ENCODE assay signal across 8 cellular contexts in the genomic region with DNA sequence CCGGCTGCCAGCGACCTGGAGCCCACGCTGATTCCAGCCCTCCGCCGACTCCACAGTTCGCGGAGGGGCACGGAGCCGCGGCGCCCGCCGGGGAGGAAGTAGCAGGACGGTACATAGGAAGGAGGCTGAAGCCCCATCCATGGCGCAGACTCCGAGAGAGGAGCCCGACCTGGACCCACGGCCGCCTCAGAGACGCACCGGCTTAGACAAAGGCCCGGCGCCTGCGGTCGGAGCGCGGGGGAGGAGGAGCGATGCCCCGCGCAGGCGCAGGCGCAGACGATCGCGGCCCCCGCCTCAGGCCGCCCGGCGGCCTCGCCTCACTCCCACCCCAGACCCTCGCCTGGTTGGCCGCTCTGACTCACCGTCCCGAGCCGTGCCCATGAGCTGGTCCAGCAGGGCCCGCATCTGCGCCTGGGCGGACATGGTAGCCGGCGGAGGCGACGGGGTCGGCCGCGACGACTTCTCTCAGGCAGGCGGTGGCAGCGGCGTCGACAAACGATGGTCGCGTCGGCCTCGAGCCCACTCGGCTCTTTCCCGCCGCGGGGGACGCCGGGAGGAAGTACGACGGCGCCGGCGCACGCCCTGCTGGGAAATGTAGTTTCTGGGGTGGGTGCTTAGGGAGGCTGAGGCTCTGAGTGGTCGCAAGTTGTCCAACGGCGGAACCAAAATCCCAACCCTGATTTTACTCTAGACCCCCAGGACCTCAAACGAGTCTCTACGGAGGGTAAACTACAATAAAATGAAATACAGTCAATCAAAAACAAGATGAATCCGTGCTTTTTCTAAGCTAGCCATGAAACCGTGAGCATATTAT. TPM values are rescaled to one million over a fixed set of nuclear protein-coding genes. Genes with fewer than 3 reads are reported as not detected.
DNase-seq lines count a peak whose midpoint lies in the region; ATAC-seq lines count a peak whose summit lies in the region.

A gene with protein sequence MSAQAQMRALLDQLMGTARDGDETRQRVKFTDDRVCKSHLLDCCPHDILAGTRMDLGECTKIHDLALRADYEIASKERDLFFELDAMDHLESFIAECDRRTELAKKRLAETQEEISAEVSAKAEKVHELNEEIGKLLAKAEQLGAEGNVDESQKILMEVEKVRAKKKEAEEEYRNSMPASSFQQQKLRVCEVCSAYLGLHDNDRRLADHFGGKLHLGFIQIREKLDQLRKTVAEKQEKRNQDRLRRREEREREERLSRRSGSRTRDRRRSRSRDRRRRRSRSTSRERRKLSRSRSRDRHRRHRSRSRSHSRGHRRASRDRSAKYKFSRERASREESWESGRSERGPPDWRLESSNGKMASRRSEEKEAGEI (minus strand): TSS at position 533 of the 814 bp plus-strand sequence. CDS start 110 bp downstream, at position 423.

- peak within 1 kb of the TSS; percentile 87 to 97 (median 96) for H3K27ac Mint-ChIP-seq in CD8-positive, alpha-beta memory T cell
- H3K27ac Mint-ChIP-seq in effector memory CD8-positive, alpha-beta T cell, result peak within 1 kb of the TSS; percentile 93 to 94
- H3K27ac Mint-ChIP-seq in memory B cell, result peak within 1 kb of the TSS; percentile 93

- H3K27me3 Mint-ChIP-seq in CD8-positive, alpha-beta memory T cell, result no peaks in the 10 kb centered on the region
- no peaks in the 10 kb centered on the region for H3K27me3 Mint-ChIP-seq in effector memory CD8-positive, alpha-beta T cell
- no peaks in the 10 kb centered on the region for H3K27me3 Mint-ChIP-seq in memory B cell

- peaks cover 5 to 42% (median 7%) of the 10 kb centered on the region in 3 donors for H3K36me3 Mint-ChIP-seq in CD8-positive, alpha-beta memory T cell
- peaks cover 58% of the 10 kb centered on the region for H3K36me3 Mint-ChIP-seq in effector memory CD8-positive, alpha-beta T cell (ENCODE audit: insufficient read depth)
- H3K36me3 Mint-ChIP-seq in memory B cell, result peaks cover 5% of the 10 kb centered on the region

- H3K9me3 ChIP-seq in CD8-positive, alpha-beta memory T cell (ENCODE audit: low read length), result no peaks in the 10 kb centered on the region

- peaks cover 29 to 39% (median 39%) of the 10 kb centered on the region in 3 donors for H3K4me1 Mint-ChIP-seq in CD8-positive, alpha-beta memory T cell
- peaks cover 13 to 14% of the 10 kb centered on the region in 2 donors for H3K4me1 Mint-ChIP-seq in effector memory CD8-positive, alpha-beta T cell (ENCODE audit: low read depth in 2 of 2)
- H3K4me1 Mint-ChIP-seq in memory B cell, result peaks cover 16% of the 10 kb centered on the region

- H3K4me3 Mint-ChIP-seq in CD8-positive, alpha-beta memory T cell, result peak within 1 kb of the TSS; percentile 86 to 95 (median 89)
- peak within 1 kb of the TSS; percentile 86 to 87 for H3K4me3 Mint-ChIP-seq in effector memory CD8-positive, alpha-beta T cell
- H3K4me3 Mint-ChIP-seq in memory B cell, result peak within 1 kb of the TSS; percentile 91

- H3K4me3 ChIP-seq in CD8-positive, alpha-beta memory T cell (ENCODE audit: low read length), result peak within 1 kb of the TSS; percentile 78

- peak; percentile 78 to 90 (median 84) for DNase-seq in CD8-positive, alpha-beta memory T cell
- DNase-seq in HT-29 (ENCODE audit: low spot score) (peak; percentile 84), NOMO-1 treated with DMSO at 0.1 percent for 48 hours (lab: John Stamatoyannopoulos, UW; ENCODE audit: unreplicated experiment) (peak; percentile 62), memory B cell (ENCODE audit: low spot score in 2 of 2) (peak; percentile 80 to 89)
- DNase-seq in activated CD8-positive, alpha-beta memory T cell treated with anti-CD3 and anti-CD28 coated beads for 48 hours (ENCODE audit: low read depth in 2 of 3, low spot score in 2 of 3), result peak; percentile 75 to 89 (median 80)
- peak; percentile 78 to 85 (median 80) for DNase-seq in effector memory CD8-positive, alpha-beta T cell
- DNase-seq in stimulated activated CD8-positive, alpha-beta memory T cell treated with anti-CD3 and anti-CD28 coated beads, Interleukin-12 subunit alpha, Interleukin-12 subunit beta, amount 100 ng/mL, for 24 hours (ENCODE audit: extremely low read depth), result peak; percentile 72

- CTCF ChIA-PET in CD8-positive, alpha-beta memory T cell (lab: Charles Lee), result interaction anchor here (0.8 to 3.3 kb wide), 6 partner anchors 13 to 172 kb away, joined by 3 to 11 read pairs (median 4); a partner anchor contains a TSS

- peaks cover 24% of the 10 kb centered on the region for H3K36me3 ChIP-seq in CD8-positive, alpha-beta memory T cell (ENCODE audit: insufficient read depth, low read length)

- H3K27ac ChIP-seq in CD8-positive, alpha-beta memory T cell (ENCODE audit: low read depth, low read length), result peak within 1 kb of the TSS; percentile 95

- H3K27me3 ChIP-seq in CD8-positive, alpha-beta memory T cell (ENCODE audit: insufficient read depth, low read length, poor library complexity, severe bottlenecking), result no peaks in the 10 kb centered on the region

- ATAC-seq in GM19468 (IDR thresholded peaks at IDR 0.05; ENCODE audit: extremely low read depth, unreplicated experiment) (peak; percentile 51), memory B cell (ENCODE audit: low read depth) (peak; percentile 91)
- peak; percentile 89 for ATAC-seq in effector memory CD8-positive, alpha-beta T cell (replicated peaks)

- H3K4me1 ChIP-seq in CD8-positive, alpha-beta memory T cell (ENCODE audit: insufficient read depth, low read length), result peaks cover 25% of the 10 kb centered on the region

- no peaks in the 10 kb centered on the region for H3K9me3 Mint-ChIP-seq in CD8-positive, alpha-beta memory T cell
- no peaks in the 10 kb centered on the region for H3K9me3 Mint-ChIP-seq in effector memory CD8-positive, alpha-beta T cell
- no peaks in the 10 kb centered on the region for H3K9me3 Mint-ChIP-seq in memory B cell

- POLR2A ChIA-PET in CD8-positive, alpha-beta memory T cell (lab: Charles Lee), result interaction anchor here (0.6 to 1.0 kb wide), 3 partner anchors 11 to 198 kb away, joined by 3 to 4 read pairs (median 3); a partner anchor contains a TSS

RNA-seq across cellular contexts. Expression of the gene that starts here (rescaled TPM):
- total RNA-seq in CD8-positive, alpha-beta memory T cell, result 10 to 100 TPM; 78.5 to 80.0 TPM
- 9.2 TPM for polyA plus RNA-seq in CD8-positive, alpha-beta memory T cell
- total RNA-seq in HT-29 (2014; rRNA removed; shearing (Covaris generic)), result 46.2 and 48.6 TPM in 2 replicates

Comparison
In these comparisons a context has a peak if more than half of its experiments do, and no peak if none do; other contexts are left out.
1. Peak in every context shown above with its lines: DNase-seq, ATAC-seq, H3K4me3 ChIP-seq and H3K27ac ChIP-seq.